In the genomic region with DNA sequence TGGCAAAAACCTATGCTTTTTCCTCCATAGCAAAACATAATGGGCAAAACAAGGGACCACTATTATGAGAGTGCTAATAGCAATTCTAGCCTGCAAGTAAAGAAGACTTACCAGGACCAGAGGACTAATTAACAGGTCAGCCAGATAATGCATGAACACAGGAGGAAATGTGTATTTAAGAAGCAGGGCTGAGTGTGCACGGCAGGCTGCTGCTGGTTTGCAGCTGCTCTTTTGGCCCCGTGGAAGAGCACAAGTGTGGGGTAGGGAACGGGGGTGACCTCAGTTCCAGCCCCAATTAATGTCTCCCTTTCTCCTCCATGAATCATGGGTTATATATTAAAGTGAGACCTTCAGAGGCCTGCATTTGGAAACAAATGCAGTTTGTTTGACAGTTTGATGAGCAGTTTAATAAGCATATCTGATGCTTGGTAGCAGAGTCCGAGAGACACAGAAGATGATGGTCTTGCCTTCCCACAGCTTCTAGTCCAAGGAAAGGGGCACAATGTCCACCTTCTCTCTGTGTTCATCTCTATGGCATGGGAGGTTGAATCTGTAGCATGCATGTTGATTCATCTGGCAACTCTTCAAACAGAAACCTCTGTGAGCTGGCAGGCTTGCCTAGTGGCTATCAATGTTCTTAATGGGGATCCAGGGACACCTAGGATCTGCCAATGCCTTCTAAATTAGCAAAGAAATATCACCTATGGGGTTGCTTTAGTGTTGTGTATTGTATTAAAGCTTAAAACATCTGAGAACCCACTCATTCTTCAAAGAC, we compare ENCODE assay signal across 22 cellular contexts.
DNase-seq lines count a peak whose midpoint lies in the region; ATAC-seq and TF ChIP-seq lines count a peak whose summit lies in the region.
"Had no signal": no experiment of that assay in that cellular context is flagged by ENCODE, and none has a peak within 500 bp of the region (broad histone marks: within the 10 kb centered on the region; RNA-seq: fewer than 3 reads in every experiment).

No MANE protein-coding gene starts in this region.

- H2AFZ ChIP-seq in neural progenitor cell (replicated peaks) (no peak overlapping the region), OCI-LY7 (ENCODE audit: low read length) (no peak overlapping the region)

- BruUV-seq in OCI-LY7 (replicated peaks; lab: Mats Ljungman, UMichigan) = no TSS peak

- no peaks in the 10 kb centered on the region for H3K79me2 ChIP-seq in neural progenitor cell (ENCODE audit: low read depth)
- no peaks in the 10 kb centered on the region for H3K79me2 ChIP-seq in OCI-LY7 (ENCODE audit: insufficient read depth, low read depth, low read length)

- H3F3A ChIP-seq in neural progenitor cell (ENCODE audit: low read depth) = no peaks in the 10 kb centered on the region

- H3K4me1 Mint-ChIP-seq in endodermal cell = peaks cover 43% of the 10 kb centered on the region
- peaks cover 26% of the 10 kb centered on the region for H3K4me1 Mint-ChIP-seq in neural progenitor cell
- H3K4me1 Mint-ChIP-seq: activated naive CD4-positive, alpha-beta T cell treated with anti-CD3 and anti-CD28 coated beads, Interleukin-2, amount 10 ng/mL, durations not matched to agents 7 days and 5 days; CD8-positive, alpha-beta memory T cell had no signal

- peak overlapping the region; percentile 23 for H3K4me2 ChIP-seq in neural progenitor cell
- no peak overlapping the region for H3K4me2 ChIP-seq in OCI-LY7 (ENCODE audit: low read length)

- H3K27ac Mint-ChIP-seq in endodermal cell = no peak overlapping the region
- no peak overlapping the region for H3K27ac Mint-ChIP-seq in neural progenitor cell
- H3K27ac Mint-ChIP-seq: activated naive CD4-positive, alpha-beta T cell treated with anti-CD3 and anti-CD28 coated beads, Interleukin-2, amount 10 ng/mL, durations not matched to agents 7 days and 5 days had no signal

- H3K9ac ChIP-seq in endodermal cell (ENCODE audit: extremely low read depth, low read length, poor library complexity, severe bottlenecking) (no peak overlapping the region), neural progenitor cell (no peak overlapping the region)

- no peaks in the 10 kb centered on the region for H3K9me3 ChIP-seq in endodermal cell (ENCODE audit: control insufficient read depth, low read length)
- H3K9me3 ChIP-seq in neural progenitor cell (ENCODE audit: low read depth) = no peaks in the 10 kb centered on the region
- H3K9me3 ChIP-seq in OCI-LY7 (ENCODE audit: low read length) = no peaks in the 10 kb centered on the region
- H3K9me3 ChIP-seq: esophagus squamous epithelium, prostate gland, spleen, upper lobe of right lung had no signal

- POLR2A ChIA-PET in OCI-LY7 (lab: Charles Lee) = interaction anchor here (0.5 kb wide), 1 partner anchor 1373 kb away, joined by 3 read pairs; no protein-coding TSS in a partner anchor

- H4K20me1 ChIP-seq in neural progenitor cell (ENCODE audit: low read depth) = no peaks in the 10 kb centered on the region
- no peaks in the 10 kb centered on the region for H4K20me1 ChIP-seq in OCI-LY7 (ENCODE audit: insufficient read depth, low read length)

- H3K27me3 Mint-ChIP-seq in endodermal cell (ENCODE audit: insufficient read depth) (peaks cover 8% of the 10 kb centered on the region), neural progenitor cell (ENCODE audit: insufficient read depth, low read depth) (peaks cover 10% of the 10 kb centered on the region)

- DNase-seq in DMS153 (lab: John Stamatoyannopoulos, UW) (peak; percentile 31), DMS153 treated with DMSO at 0.1 percent for 48 hours (lab: John Stamatoyannopoulos, UW; ENCODE audit: unreplicated experiment) (no peak), NCI-H2227 (lab: John Stamatoyannopoulos, UW; ENCODE audit: unreplicated experiment) (peak; percentile 75), endodermal cell (no peak), neural progenitor cell (ENCODE audit: low spot score) (no peak), OCI-LY7 (ENCODE audit: low spot score) (no peak)
- DNase-seq in activated CD4-positive, CD25-positive, alpha-beta regulatory T cell (lab: John Stamatoyannopoulos, UW) = no peak
- DNase-seq: activated CD4-positive, alpha-beta T cell treated with anti-CD3 and anti-CD28 coated beads for 1 hour; activated naive CD4-positive, alpha-beta T cell treated with anti-CD3 and anti-CD28 coated beads, Interleukin-2, amount 10 ng/mL, durations not matched to agents 7 days and 5 days; activated T-cell treated with anti-CD3 and anti-CD28 coated beads, Interleukin-2, amount 50 U/mL, for 48 hours; AML-193; CD8-positive, alpha-beta memory T cell; effector memory CD4-positive, alpha-beta T cell; esophagus squamous epithelium; H7; NCI-H1436; spleen; upper lobe of right lung had no signal

- H3K4me1 ChIP-seq in endodermal cell (ENCODE audit: control insufficient read depth, insufficient read depth, low read length) (peaks cover 21% of the 10 kb centered on the region), neural progenitor cell (peaks cover 32% of the 10 kb centered on the region), OCI-LY7 (ENCODE audit: insufficient read depth, low read length, poor library complexity, severe bottlenecking) (no peaks in the 10 kb centered on the region)
- H3K4me1 ChIP-seq: esophagus squamous epithelium, spleen, upper lobe of right lung had no signal

- no peak overlapping the region for H3K27ac ChIP-seq in endodermal cell (ENCODE audit: low read depth, low read length)
- no peak overlapping the region for H3K27ac ChIP-seq in neural progenitor cell
- H3K27ac ChIP-seq in OCI-LY7 (ENCODE audit: low read depth, low read length, poor library complexity, severe bottlenecking) = no peak overlapping the region
- H3K27ac ChIP-seq: 22Rv1, esophagus squamous epithelium, prostate gland, spleen, upper lobe of right lung had no signal

- H3K36me3 Mint-ChIP-seq in endodermal cell (ENCODE audit: low read depth) (no peaks in the 10 kb centered on the region), neural progenitor cell (no peaks in the 10 kb centered on the region)
- H3K36me3 Mint-ChIP-seq: activated naive CD4-positive, alpha-beta T cell treated with anti-CD3 and anti-CD28 coated beads, Interleukin-2, amount 10 ng/mL, durations not matched to agents 7 days and 5 days; CD8-positive, alpha-beta memory T cell had no signal

- CTCF ChIA-PET in OCI-LY7 (lab: Charles Lee; ENCODE audit: unreplicated experiment) = no interaction called here

- H3K4me3 Mint-ChIP-seq in endodermal cell (peak overlapping the region; percentile 9), neural progenitor cell (no peak overlapping the region)
- H3K4me3 Mint-ChIP-seq: activated naive CD4-positive, alpha-beta T cell treated with anti-CD3 and anti-CD28 coated beads, Interleukin-2, amount 10 ng/mL, durations not matched to agents 7 days and 5 days; CD8-positive, alpha-beta memory T cell; neural crest cell had no signal

- no peaks in the 10 kb centered on the region; the same call in 1 of the 2 replicates for H3K9me2 ChIP-seq in OCI-LY7 (ENCODE audit: insufficient read depth, low read length)

- peaks cover 4% of the 10 kb centered on the region for H3K9me3 Mint-ChIP-seq in endodermal cell
- peaks cover 5% of the 10 kb centered on the region for H3K9me3 Mint-ChIP-seq in neural progenitor cell
- H3K9me3 Mint-ChIP-seq: activated naive CD4-positive, alpha-beta T cell treated with anti-CD3 and anti-CD28 coated beads, Interleukin-2, amount 10 ng/mL, durations not matched to agents 7 days and 5 days; CD8-positive, alpha-beta memory T cell had no signal

- TF ChIP-seq CTCF in endodermal cell (conservative IDR thresholded peaks at IDR 0.05) (no peak), neural progenitor cell (IDR thresholded peaks at IDR 0.05) (no peak), OCI-LY7 (conservative IDR thresholded peaks at IDR 0.05; ENCODE audit: low read length) (no peak)

- H3K4me3 ChIP-seq in endodermal cell (ENCODE audit: low read length) (peak overlapping the region; percentile 63), neural progenitor cell (no peak overlapping the region), OCI-LY7 (ENCODE audit: low read depth, low read length, poor library complexity, severe bottlenecking) (no peak overlapping the region)
- H3K4me3 ChIP-seq: esophagus squamous epithelium, prostate gland, spleen, upper lobe of right lung had no signal

- H3K27me3 ChIP-seq in endodermal cell (ENCODE audit: control insufficient read depth, insufficient read depth, low read length, poor library complexity, severe bottlenecking) = peaks cover 7% of the 10 kb centered on the region
- no peaks in the 10 kb centered on the region for H3K27me3 ChIP-seq in neural progenitor cell
- H3K27me3 ChIP-seq: upper lobe of right lung had no signal

- 67 to 69% methylated on average over 2 to 4 of the region's 4 CpGs for WGBS in endodermal cell (ENCODE audit: insufficient coverage in 1 of 2, insufficient read length in 1 of 2), 2 experiments

- H3K36me3 ChIP-seq in endodermal cell (ENCODE audit: control insufficient read depth, insufficient read depth, low read length) = no peaks in the 10 kb centered on the region
- H3K36me3 ChIP-seq in neural progenitor cell = no peaks in the 10 kb centered on the region
- H3K36me3 ChIP-seq in OCI-LY7 (ENCODE audit: insufficient read depth, low read length) = no peaks in the 10 kb centered on the region
- H3K36me3 ChIP-seq: esophagus squamous epithelium, prostate gland, spleen, upper lobe of right lung had no signal

- ATAC-seq in HG02981 (IDR thresholded peaks at IDR 0.05; ENCODE audit: unreplicated experiment) = no peak
- ATAC-seq: upper lobe of right lung had no signal

- intact Hi-C loops in OCI-LY7 (cut with micrococcal nuclease; ENCODE audit: unreplicated experiment) = no loop called here

Comparison
In these comparisons a context has a peak if more than half of its experiments do, and no peak if none do; other contexts are left out.
1. DNase-seq: peak in DMS153 (single experiment) and NCI-H2227 (single experiment); none in DMS153 treated with DMSO at 0.1 percent for 48 hours (single experiment), endodermal cell (single experiment), neural progenitor cell (single experiment), OCI-LY7 (single experiment) and activated CD4-positive, CD25-positive, alpha-beta regulatory T cell (0 of 4).